8 cellular contexts compared by ENCODE assay signal in the genomic region with DNA sequence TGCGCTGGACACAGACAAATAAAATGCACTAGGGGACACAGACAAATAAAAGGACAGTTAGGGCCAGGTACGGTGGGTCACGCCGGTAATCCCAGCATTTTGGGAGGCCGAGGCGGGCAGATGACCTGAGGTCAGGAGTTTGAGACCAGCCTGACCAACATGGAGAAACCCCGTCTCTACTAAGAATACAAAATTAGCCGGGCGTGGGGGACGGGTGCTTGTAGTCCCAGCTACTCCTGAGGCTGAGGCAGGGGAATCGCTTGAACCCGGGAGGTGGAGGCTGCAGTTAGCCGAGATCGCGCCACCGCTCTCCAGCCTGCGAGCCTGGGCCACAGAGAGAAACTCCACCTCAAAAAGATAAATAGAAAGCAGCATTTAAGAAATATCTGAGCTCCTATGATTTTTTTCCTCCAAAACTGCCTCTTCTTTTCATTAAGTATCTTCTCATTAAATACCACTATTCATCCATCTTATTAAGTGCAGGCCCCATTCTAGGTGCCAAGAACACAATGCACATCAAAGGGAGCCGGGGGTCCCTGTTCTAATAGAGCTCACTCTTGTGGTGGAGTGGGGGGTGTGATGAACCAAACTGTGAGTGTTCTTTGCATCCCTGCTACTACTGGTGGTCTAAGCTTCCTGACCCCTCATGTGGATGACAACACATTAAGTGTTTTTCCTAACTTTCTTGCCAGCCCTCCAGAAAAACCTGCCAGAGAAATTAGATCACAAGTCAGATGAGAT. TPM values are rescaled to one million over a fixed set of nuclear protein-coding genes. Genes with fewer than 3 reads are reported as not detected.
DNase-seq lines count a peak whose midpoint lies in the region; ATAC-seq, FAIRE-seq and TF ChIP-seq lines count a peak whose summit lies in the region.

No MANE protein-coding gene starts in this region.

- H3K4me3 ChIP-seq in heart left ventricle, result peak overlapping the region in 6 of 12 donors; percentile 67 to 89 (median 81)
- no peak overlapping the region for H3K4me3 ChIP-seq in mucosa of stomach (ENCODE audit: low read length)
- peak overlapping the region in 1 of 4 donors; percentile 71 for H3K4me3 ChIP-seq in upper lobe of left lung

- TF ChIP-seq EP300 in upper lobe of left lung (IDR thresholded peaks at IDR 0.05), result no peak

- H3K4me1 Mint-ChIP-seq in activated naive CD8-positive, alpha-beta T cell treated with anti-CD3 and anti-CD28 coated beads for 36 hours, result peaks cover 50% of the 10 kb centered on the region

- 77 to 86% (median 82%) methylated on average over 18 of the region's 18 CpGs for WGBS in heart left ventricle, 4 donors
- WGBS in upper lobe of left lung, 2 donors, result 84 to 87% methylated on average over 18 of the region's 18 CpGs

- peaks cover 0 to 2% (median 0%) of the 10 kb centered on the region in 9 donors for H3K27me3 ChIP-seq in heart left ventricle
- H3K27me3 ChIP-seq in mucosa of stomach (ENCODE audit: control insufficient read depth, insufficient read depth, low read length), result no peaks in the 10 kb centered on the region
- no peaks in the 10 kb centered on the region for H3K27me3 ChIP-seq in upper lobe of left lung

- H3K9me3 Mint-ChIP-seq in activated naive CD8-positive, alpha-beta T cell treated with anti-CD3 and anti-CD28 coated beads for 36 hours, result no peaks in the 10 kb centered on the region

- TF ChIP-seq POLR2A in heart left ventricle (IDR thresholded peaks at IDR 0.05), result no peak
- no peak for TF ChIP-seq POLR2A in upper lobe of left lung (IDR thresholded peaks at IDR 0.05)

- intact Hi-C loops in heart left ventricle (cut with DNase I) (loop anchor here (1.0 to 10.0 kb wide), 12 partner anchors 67 to 343 kb away; a partner anchor contains a TSS), cardiac septum (cut with DNase I) (loop anchor here (2.0 to 5.0 kb wide), 3 partner anchors 76 to 269 kb away; a partner anchor contains a TSS)

- TF ChIP-seq CTCF in heart left ventricle (IDR thresholded peaks at IDR 0.05) (peak in 3 of 12 donors; percentile 4 to 38 (median 10)), upper lobe of left lung (IDR thresholded peaks at IDR 0.05) (peak in 2 of 6 experiments; percentile 1 to 2)

- H3K36me3 ChIP-seq in heart left ventricle (peaks cover 0 to 45% (median 33%) of the 10 kb centered on the region in 9 donors), mucosa of stomach (ENCODE audit: control insufficient read depth, insufficient read depth, low read length) (peaks cover 26% of the 10 kb centered on the region), upper lobe of left lung (peaks cover 9 to 42% (median 29%) of the 10 kb centered on the region in 4 donors)

- H3K4me3 Mint-ChIP-seq in activated naive CD8-positive, alpha-beta T cell treated with anti-CD3 and anti-CD28 coated beads for 36 hours, result peak overlapping the region; percentile 86

- peak overlapping the region; percentile 99 for H3K27ac Mint-ChIP-seq in activated naive CD8-positive, alpha-beta T cell treated with anti-CD3 and anti-CD28 coated beads for 36 hours

- H3K27ac ChIP-seq in heart left ventricle, result peak overlapping the region in 8 of 12 donors; percentile 3 to 87 (median 47)
- peak overlapping the region in 3 of 4 donors; percentile 8 to 89 (median 86) for H3K27ac ChIP-seq in upper lobe of left lung

- H3K27me3 Mint-ChIP-seq in activated naive CD8-positive, alpha-beta T cell treated with anti-CD3 and anti-CD28 coated beads for 36 hours, result peaks cover 6% of the 10 kb centered on the region

- H3K9me3 ChIP-seq in heart left ventricle, result no peaks in the 10 kb centered on the region
- no peaks in the 10 kb centered on the region for H3K9me3 ChIP-seq in mucosa of stomach (ENCODE audit: control insufficient read depth, low read length)
- no peaks in the 10 kb centered on the region for H3K9me3 ChIP-seq in upper lobe of left lung

- H3K4me1 ChIP-seq in heart left ventricle, result peaks cover 0 to 63% (median 38%) of the 10 kb centered on the region in 12 donors
- peaks cover 34% of the 10 kb centered on the region for H3K4me1 ChIP-seq in mucosa of stomach (ENCODE audit: control insufficient read depth, insufficient read depth, low read length)
- peaks cover 38 to 69% (median 39%) of the 10 kb centered on the region in 4 donors for H3K4me1 ChIP-seq in upper lobe of left lung

- peak in 1 of 5 donors; percentile 17 for DNase-seq in heart left ventricle
- DNase-seq in cardiac septum (ENCODE audit: low spot score), result no peak
- DNase-seq in activated naive CD8-positive, alpha-beta T cell treated with anti-CD3 and anti-CD28 coated beads for 36 hours, result no peak
- DNase-seq in upper lobe of left lung, result no peak
- DNase-seq in NCI-H2029 treated with DMSO at 0.1 percent for 48 hours (lab: John Stamatoyannopoulos, UW), result no peak
- no peak for DNase-seq in frontal cortex (ENCODE audit: low spot score in 2 of 2)

- no peak for FAIRE-seq in frontal cortex (lab: Jason Lieb, UNC)

- peaks cover 53% of the 10 kb centered on the region for H3K36me3 Mint-ChIP-seq in activated naive CD8-positive, alpha-beta T cell treated with anti-CD3 and anti-CD28 coated beads for 36 hours

- ATAC-seq in heart left ventricle (no peak), upper lobe of left lung (ENCODE audit: low FRiP score in 2 of 2) (no peak), GM21825 (IDR thresholded peaks at IDR 0.05; ENCODE audit: unreplicated experiment) (no peak)

- peak overlapping the region; percentile 73 for H3K9ac ChIP-seq in mucosa of stomach (ENCODE audit: low read length)

RNA-seq across cellular contexts. Expression of a gene that starts 0.8 kb away (rescaled TPM):
- 10 to 100 TPM in 1 of 9 donors, 1 to 10 TPM in 8; 5.5 to 14.3 (median 7.3) TPM for total RNA-seq in heart left ventricle
- polyA plus RNA-seq in heart left ventricle, result 10 to 100 TPM; 12.4 to 15.5 TPM
- total RNA-seq in cardiac septum, result 5.5 TPM
- 10 to 100 TPM; 14.9 to 15.1 TPM for total RNA-seq in activated naive CD8-positive, alpha-beta T cell treated with anti-CD3 and anti-CD28 coated beads for 36 hours
- total RNA-seq in upper lobe of left lung, result 10 to 100 TPM; 12.6 to 28.5 (median 15.2) TPM
- total RNA-seq in frontal cortex, result 6.1 TPM

RNA-seq across cellular contexts. Expression of a gene that starts 3.7 kb away (rescaled TPM):
- 100 to 1,000 TPM; 388 to 652 (median 636) TPM for total RNA-seq in heart left ventricle
- polyA plus RNA-seq in heart left ventricle, result 1,000 to 10,000 TPM in 1 of 2 donors, 100 to 1,000 TPM in 1; 973 to 1,119 TPM
- total RNA-seq in cardiac septum, result 511 TPM
- 1,000 to 10,000 TPM; 1,087 to 1,097 TPM for total RNA-seq in activated naive CD8-positive, alpha-beta T cell treated with anti-CD3 and anti-CD28 coated beads for 36 hours
- total RNA-seq in upper lobe of left lung, result 1,000 to 10,000 TPM in 1 of 6 donors, 100 to 1,000 TPM in 5; 405 to 1,014 (median 590) TPM
- 251 TPM for total RNA-seq in frontal cortex

RNA-seq across cellular contexts. Expression of a gene that starts 3.9 kb away (rescaled TPM):
- total RNA-seq in heart left ventricle (10 to 100 TPM; 33.1 to 66.6 (median 42.1) TPM), cardiac septum (28.5 TPM), upper lobe of left lung (10 to 100 TPM; 15.7 to 78.6 (median 57.1) TPM), frontal cortex (29.3 TPM)
- 10 to 100 TPM; 13.7 to 59.2 TPM for polyA plus RNA-seq in heart left ventricle
- 100 to 1,000 TPM in 1 of 2 experiments, 10 to 100 TPM in 1; 99.9 to 100 TPM for total RNA-seq in activated naive CD8-positive, alpha-beta T cell treated with anti-CD3 and anti-CD28 coated beads for 36 hours

RNA-seq across cellular contexts. Expression of a gene that starts 6.6 kb away (rescaled TPM):
- total RNA-seq in heart left ventricle (100 to 1,000 TPM in 3 of 9 donors, 10 to 100 TPM in 6; 25.1 to 752 (median 78.6) TPM), cardiac septum (50.1 TPM), upper lobe of left lung (10 to 100 TPM; 36.8 to 82.7 (median 45.5) TPM), frontal cortex (54.6 TPM)
- polyA plus RNA-seq in heart left ventricle, result 10 to 100 TPM; 17.6 to 59.9 TPM
- total RNA-seq in activated naive CD8-positive, alpha-beta T cell treated with anti-CD3 and anti-CD28 coated beads for 36 hours, result 10 to 100 TPM; 12.3 to 14.7 TPM

RNA-seq across cellular contexts. Expression of a gene that starts 16.1 kb away (rescaled TPM):
- total RNA-seq in heart left ventricle (10 to 100 TPM; 21.7 to 65.8 (median 28.2) TPM), cardiac septum (25.2 TPM), upper lobe of left lung (10 to 100 TPM; 31.1 to 70.6 (median 50.0) TPM), frontal cortex (7.7 TPM)
- polyA plus RNA-seq in heart left ventricle, result 10 to 100 TPM; 13.9 to 34.5 TPM
- total RNA-seq in activated naive CD8-positive, alpha-beta T cell treated with anti-CD3 and anti-CD28 coated beads for 36 hours, result 10 to 100 TPM; 27.5 to 29.3 TPM
